26 cellular contexts compared by ENCODE assay signal in the genomic region with DNA sequence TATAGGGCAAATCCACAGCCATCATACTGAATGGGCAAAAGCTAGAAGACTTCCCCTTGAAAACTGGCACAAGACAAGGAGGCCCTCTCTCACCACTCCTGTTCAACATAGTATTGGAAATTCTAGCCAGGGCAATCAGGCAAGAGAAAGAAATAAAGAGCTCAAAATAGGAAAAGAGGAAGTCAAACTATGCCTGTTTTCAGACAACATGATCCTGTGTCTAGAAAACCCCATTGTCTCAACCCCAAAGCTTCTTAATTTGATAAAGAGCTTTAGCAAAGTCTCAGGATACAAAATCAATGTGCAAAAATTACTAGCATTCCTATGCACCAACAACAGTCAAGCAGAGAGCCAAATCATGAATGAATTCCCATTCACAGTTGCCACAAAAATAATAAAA.
"Had no signal": no experiment of that assay in that cellular context is flagged by ENCODE, and none has a peak within 500 bp of the region (broad histone marks: within the 10 kb centered on the region; RNA-seq: fewer than 3 reads in every experiment).

No MANE protein-coding gene starts in this region.

- DNase-seq: colonic mucosa; cortex of kidney; effector CD8-positive, alpha-beta T cell; effector memory CD8-positive, alpha-beta T cell; endodermal cell; erythroblast; esophagus squamous epithelium; foreskin fibroblast; foreskin melanocyte; gastrocnemius medialis; glutamatergic neuron; head of caudate nucleus; heart right ventricle; hippocampal formation; left cardiac atrium; left lung; left ventricle myocardium superior; lower lobe of right lung; mesenchymal stem cell; mucosa of descending colon; naive B cell had no signal

- ATAC-seq: effector memory CD8-positive, alpha-beta T cell; esophagus mucosa; gastrocnemius medialis; heart right ventricle; left cardiac atrium; left lung; left ventricle myocardium superior; lower lobe of right lung; mucosa of descending colon had no signal

- H3K9me3 ChIP-seq: colonic mucosa, esophagus squamous epithelium, gastrocnemius medialis, mucosa of descending colon had no signal

- H3K4me1 ChIP-seq: colonic mucosa, esophagus squamous epithelium, gastrocnemius medialis, heart right ventricle, left lung, lower lobe of right lung had no signal

- H3K4me3 ChIP-seq: colonic mucosa, esophagus squamous epithelium, gastrocnemius medialis, heart right ventricle, left lung, lower lobe of right lung, mucosa of descending colon had no signal

- H3K27me3 ChIP-seq: colonic mucosa, esophagus squamous epithelium, gastrocnemius medialis, heart right ventricle, left lung had no signal

- H3K27ac ChIP-seq: colonic mucosa, epithelial cell of prostate, esophagus squamous epithelium, gastrocnemius medialis, heart right ventricle, left lung, lower lobe of right lung had no signal

- FAIRE-seq: endometrium, islet of Langerhans, keratinocyte had no signal

- H3K36me3 ChIP-seq: colonic mucosa, esophagus squamous epithelium, gastrocnemius medialis, heart right ventricle, left lung, lower lobe of right lung had no signal
